ENCODE assay signal across 8 cellular contexts in genomic region chr4:1520795-1521576, GRCh38.
DNase-seq lines count a peak whose midpoint lies in the region; ATAC-seq and TF ChIP-seq lines count a peak whose summit lies in the region.
"Not testable (repeated sequence)": the region's sequence is repeated elsewhere in the genome, so short reads cannot be mapped to it uniquely, and the experiment has no call there.

No MANE protein-coding gene starts in this region.

- H3K27ac ChIP-seq in BLaER1 treated with 17β-estradiol and CSF1 and Interleukin-3, amounts not matched to agents 10 nM and 100 nM; HUES64 (ENCODE audit: low read depth, low read length); dorsolateral prefrontal cortex: not testable (repeated sequence)
- peak overlapping the region; percentile 77 for H3K27ac ChIP-seq in SJCRH30

- peak overlapping the region; percentile 70 to 72 for H3K4me3 Mint-ChIP-seq in activated T-cell treated with anti-CD3 and anti-CD28 coated beads, Interleukin-2, amount 50 U/mL, for 72 hours
- H3K4me3 Mint-ChIP-seq in neural crest cell: peak overlapping the region; percentile 72

- DNase-seq in SJCRH30 (peak; percentile 66 to 71), dorsolateral prefrontal cortex (peak in 2 of 10 donors; percentile 7 to 19), iPS-NIHi11 (ENCODE audit: low spot score) (peak; percentile 88), neural crest cell (ENCODE audit: low read depth, low spot score) (peak; percentile 39)
- DNase-seq in activated T-cell treated with anti-CD3 and anti-CD28 coated beads, Interleukin-2, amount 50 U/mL, for 72 hours: peak; percentile 19 to 22
- peak; percentile 32 for DNase-seq in stimulated activated naive CD8-positive, alpha-beta T cell treated with anti-CD3 and anti-CD28 coated beads, Interleukin-15, Interleukin-2, amounts not matched to agents 100 U/mL and 50 U/mL, for 24 hours

- not testable (repeated sequence) for H3K9me3 Mint-ChIP-seq in activated T-cell treated with anti-CD3 and anti-CD28 coated beads, Interleukin-2, amount 50 U/mL, for 72 hours; neural crest cell

- not testable (repeated sequence) for TF ChIP-seq CTCF in dorsolateral prefrontal cortex (IDR thresholded peaks at IDR 0.05 in 54 of 56, conservative IDR thresholded peaks at IDR 0.05 in 2 of 56; ENCODE audit: low read depth in 1 of 56, partially characterized antibody in 56 of 56); neural crest cell (conservative IDR thresholded peaks at IDR 0.05)

- H3K27ac Mint-ChIP-seq in activated T-cell treated with anti-CD3 and anti-CD28 coated beads, Interleukin-2, amount 50 U/mL, for 72 hours; neural crest cell (ENCODE audit: unreplicated experiment): not testable (repeated sequence)

- H3K36me3 Mint-ChIP-seq in activated T-cell treated with anti-CD3 and anti-CD28 coated beads, Interleukin-2, amount 50 U/mL, for 72 hours (ENCODE audit: insufficient read depth in 2 of 2); neural crest cell (ENCODE audit: low read depth): not testable (repeated sequence)

- not testable (repeated sequence) for H3K4me1 ChIP-seq in BLaER1 treated with 17β-estradiol and CSF1 and Interleukin-3, amounts not matched to agents 10 nM and 100 nM; HUES64 (ENCODE audit: insufficient read depth, low read length); SJCRH30

- H3K4me1 Mint-ChIP-seq in activated T-cell treated with anti-CD3 and anti-CD28 coated beads, Interleukin-2, amount 50 U/mL, for 72 hours (ENCODE audit: low read depth): not testable (repeated sequence)
- H3K4me1 Mint-ChIP-seq in neural crest cell: peaks cover 18% of the 10 kb centered on the region

- ATAC-seq in activated T-cell treated with anti-CD3 and anti-CD28 coated beads, Interleukin-2, amount 50 U/mL, for 72 hours (replicated peaks in 1 of 2): peak; percentile 41 to 49
- not testable (repeated sequence) for ATAC-seq in stimulated activated naive CD8-positive, alpha-beta T cell treated with anti-CD3 and anti-CD28 coated beads, Interleukin-15, Interleukin-2, amounts not matched to agents 100 U/mL and 50 U/mL, for 24 hours

- H3K27me3 Mint-ChIP-seq in activated T-cell treated with anti-CD3 and anti-CD28 coated beads, Interleukin-2, amount 50 U/mL, for 72 hours (ENCODE audit: low read depth): peaks cover 18% of the 10 kb centered on the region
- H3K27me3 Mint-ChIP-seq in neural crest cell (ENCODE audit: low read depth): peaks cover 30% of the 10 kb centered on the region

- 3% methylated on average over 46 of the region's 79 CpGs for WGBS in HUES64

- H4K20me1 ChIP-seq in BLaER1 treated with 17β-estradiol and CSF1 and Interleukin-3, amounts not matched to agents 10 nM and 100 nM: not testable (repeated sequence)

- not testable (repeated sequence) for H3K36me3 ChIP-seq in BLaER1 treated with 17β-estradiol and CSF1 and Interleukin-3, amounts not matched to agents 10 nM and 100 nM; HUES64 (ENCODE audit: insufficient read depth, low read length); SJCRH30

- intact Hi-C loops in dorsolateral prefrontal cortex (cut with DNase I): not testable (repeated sequence)

- H3K4me3 ChIP-seq in BLaER1 treated with 17β-estradiol and CSF1 and Interleukin-3, amounts not matched to agents 10 nM and 100 nM: peak overlapping the region in 5 of 10 experiments; percentile 1 to 51 (median 39); a peak in 3 of 20 replicates
- peak overlapping the region; percentile 47 for H3K4me3 ChIP-seq in HUES64 (ENCODE audit: low read length)
- peak overlapping the region; percentile 31 for H3K4me3 ChIP-seq in SJCRH30
- H3K4me3 ChIP-seq in dorsolateral prefrontal cortex: peak overlapping the region in 44 of 59 donors; percentile 2 to 58 (median 40)

- not testable (repeated sequence) for H3K9me3 ChIP-seq in BLaER1 treated with 17β-estradiol and CSF1 and Interleukin-3, amounts not matched to agents 10 nM and 100 nM (replicated peaks in 1 of 11); HUES64 (ENCODE audit: insufficient read depth, low read depth, low read length); SJCRH30 (replicated peaks)

- peak overlapping the region in 8 of 11 experiments; percentile 24 to 66 (median 46); a peak in 14 of 22 replicates for H3K4me2 ChIP-seq in BLaER1 treated with 17β-estradiol and CSF1 and Interleukin-3, amounts not matched to agents 10 nM and 100 nM

- H3K9ac ChIP-seq in BLaER1 treated with 17β-estradiol and CSF1 and Interleukin-3, amounts not matched to agents 10 nM and 100 nM: not testable (repeated sequence)
- peak overlapping the region; percentile 19; the same call in 1 of the 2 replicates for H3K9ac ChIP-seq in HUES64 (ENCODE audit: low read depth, low read length)

- peaks cover 0 to 17% (median 10%) of the 10 kb centered on the region in 11 experiments; a peak in 18 of 22 replicates for H3K27me3 ChIP-seq in BLaER1 treated with 17β-estradiol and CSF1 and Interleukin-3, amounts not matched to agents 10 nM and 100 nM
- H3K27me3 ChIP-seq in HUES64 (ENCODE audit: insufficient read depth, low read length): peaks cover 31% of the 10 kb centered on the region
- not testable (repeated sequence) for H3K27me3 ChIP-seq in SJCRH30
- peaks cover 0 to 69% (median 42%) of the 10 kb centered on the region in 45 donors for H3K27me3 ChIP-seq in dorsolateral prefrontal cortex
